In the genomic region with DNA sequence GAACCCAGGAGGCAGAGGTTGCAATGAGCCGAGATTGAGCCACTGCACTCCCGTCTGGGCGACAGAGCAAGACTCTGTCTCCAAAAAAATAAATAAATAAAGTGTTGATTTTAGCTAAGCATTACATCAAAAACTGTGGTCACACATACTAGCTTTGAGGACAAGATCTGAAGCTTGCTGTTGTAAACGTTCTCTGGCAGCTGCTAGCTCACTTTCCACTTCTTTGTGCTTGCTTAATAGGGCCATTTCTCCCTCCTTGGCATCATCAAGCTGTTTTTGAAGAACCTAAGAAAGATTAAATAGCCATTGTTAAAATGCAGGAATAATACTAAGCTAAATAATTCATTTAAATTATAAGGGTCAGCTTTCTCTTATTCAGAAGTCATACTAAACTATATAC, we compare ENCODE assay signal across 30 cellular contexts.
"Had no signal": no experiment of that assay in that cellular context is flagged by ENCODE, and none has a peak within 500 bp of the region (broad histone marks: within the 10 kb centered on the region; RNA-seq: fewer than 3 reads in every experiment).

No MANE protein-coding gene starts in this region.

- H3K4me3 ChIP-seq: coronary artery, gastroesophageal sphincter, heart right ventricle, lower lobe of right lung, neural progenitor cell, prostate gland, sigmoid colon, skin epidermis, spleen, testis, tibial artery had no signal

- H3K36me3 Mint-ChIP-seq: memory B cell; mesothelial cell of epicardium; stimulated activated memory B cell treated with anti-CD40 and anti-IgM and Interleukin-4, amounts not matched to agents 10 μg/mL and 1 μg/mL and 100 μg/mL, for 72 hours; type B pancreatic cell had no signal

- H3K9ac ChIP-seq: neural progenitor cell, parathyroid adenoma had no signal

- H3K36me3 ChIP-seq: heart right ventricle, neural progenitor cell, prostate gland, spleen, tibial artery had no signal

- ATAC-seq: foreskin keratinocyte; gastroesophageal sphincter; heart right ventricle; left colon; left ventricle myocardium superior; lower lobe of right lung; naive thymus-derived CD4-positive, alpha-beta T cell; right cardiac atrium; stimulated activated memory B cell treated with anti-CD40 and anti-IgM and Interleukin-4, amounts not matched to agents 10 μg/mL and 1 μg/mL and 100 μg/mL, for 72 hours; stimulated activated naive CD8-positive, alpha-beta T cell treated with anti-CD3 and anti-CD28 coated beads, Interleukin-15, Interleukin-2, amounts not matched to agents 100 U/mL and 50 U/mL, for 24 hours had no signal

- H3K27me3 Mint-ChIP-seq: naive thymus-derived CD4-positive, alpha-beta T cell; stimulated activated memory B cell treated with anti-CD40 and anti-IgM and Interleukin-4, amounts not matched to agents 10 μg/mL and 1 μg/mL and 100 μg/mL, for 72 hours; type B pancreatic cell had no signal

- H3K4me1 Mint-ChIP-seq: memory B cell; stimulated activated memory B cell treated with anti-CD40 and anti-IgM and Interleukin-4, amounts not matched to agents 10 μg/mL and 1 μg/mL and 100 μg/mL, for 72 hours had no signal

- H3K27ac ChIP-seq: coronary artery, foreskin keratinocyte, gastroesophageal sphincter, heart right ventricle, lower lobe of right lung, neural progenitor cell, parathyroid adenoma, prostate gland, sigmoid colon, skin epidermis, spleen, testis, tibial artery had no signal

- H3K4me3 Mint-ChIP-seq: memory B cell; mesothelial cell of epicardium; naive thymus-derived CD4-positive, alpha-beta T cell; nephron; neural progenitor cell; stimulated activated memory B cell treated with anti-CD40 and anti-IgM and Interleukin-4, amounts not matched to agents 10 μg/mL and 1 μg/mL and 100 μg/mL, for 72 hours; type B pancreatic cell had no signal

- H3K4me1 ChIP-seq: foreskin keratinocyte, gastroesophageal sphincter, heart right ventricle, parathyroid adenoma, prostate gland, sigmoid colon, spleen, testis, tibial artery had no signal

- H3K27ac Mint-ChIP-seq: memory B cell; mesothelial cell of epicardium; naive thymus-derived CD4-positive, alpha-beta T cell; nephron; neural progenitor cell; stimulated activated memory B cell treated with anti-CD40 and anti-IgM and Interleukin-4, amounts not matched to agents 10 μg/mL and 1 μg/mL and 100 μg/mL, for 72 hours; type B pancreatic cell had no signal

- H3K9me3 ChIP-seq: gastroesophageal sphincter, heart right ventricle, lower lobe of right lung, prostate gland, sigmoid colon, spleen, testis, tibial artery had no signal

- DNase-seq: dermis blood vessel endothelial cell; effector memory CD4-positive, alpha-beta T cell; foreskin keratinocyte; glutamatergic neuron; heart right ventricle; islet precursor cell; kidney glomerular epithelial cell; left colon; left ventricle myocardium superior; lower lobe of right lung; naive thymus-derived CD4-positive, alpha-beta T cell; right cardiac atrium; sigmoid colon; spleen; stimulated activated CD4-positive, alpha-beta T cell treated with anti-CD3 and anti-CD28 coated beads, Interleukin-4, amount 100 ng/mL, for 4 hours; stimulated activated naive CD8-positive, alpha-beta T cell treated with anti-CD3 and anti-CD28 coated beads, Interleukin-15, Interleukin-2, amounts not matched to agents 100 U/mL and 50 U/mL, for 24 hours; substantia nigra; testis; tibial artery had no signal

- H3K9me3 Mint-ChIP-seq: memory B cell; mesothelial cell of epicardium; naive thymus-derived CD4-positive, alpha-beta T cell; nephron; neural progenitor cell; stimulated activated memory B cell treated with anti-CD40 and anti-IgM and Interleukin-4, amounts not matched to agents 10 μg/mL and 1 μg/mL and 100 μg/mL, for 72 hours had no signal

- H3K27me3 ChIP-seq: gastroesophageal sphincter, heart right ventricle, sigmoid colon, spleen, testis, tibial artery had no signal
